ENCODE assay signal across 13 cellular contexts in the genomic region with DNA sequence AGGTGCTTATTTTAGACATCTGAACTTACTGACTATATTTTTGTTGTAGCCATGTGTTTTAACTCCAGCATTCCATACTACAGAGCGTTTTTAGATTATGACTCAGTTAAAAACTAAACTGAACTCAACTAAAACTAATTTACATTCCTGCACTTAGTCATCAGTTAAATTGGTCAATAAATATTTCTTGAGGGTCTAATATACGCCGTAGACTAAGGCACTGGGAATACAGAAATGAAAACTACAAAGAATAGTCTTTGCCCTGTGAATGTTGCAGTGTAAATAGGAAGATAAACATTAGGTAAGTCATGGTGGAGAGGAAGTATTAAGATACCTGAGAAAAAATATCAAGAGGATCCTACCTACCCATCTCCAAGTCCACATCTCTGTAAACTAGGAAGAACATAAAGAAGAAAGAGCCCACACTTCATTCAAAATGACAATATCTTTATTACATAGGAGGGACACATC. TPM values are rescaled to one million over a fixed set of nuclear protein-coding genes. Genes with fewer than 3 reads are reported as not detected.
A peak's percentile ranks its signal among the peaks of the same experiment; 100 is the strongest.
DNase-seq lines count a peak whose midpoint lies in the region; ATAC-seq, FAIRE-seq and TF ChIP-seq lines count a peak whose summit lies in the region.
"Had no signal": no experiment of that assay in that cellular context is flagged by ENCODE, and none has a peak within 500 bp of the region (broad histone marks: within the 10 kb centered on the region; RNA-seq: fewer than 3 reads in every experiment).

No MANE protein-coding gene starts in this region.

- no peaks in the 10 kb centered on the region for H4K20me1 ChIP-seq in HepG2 (ENCODE audit: insufficient read depth, low read length)

- no peaks in the 10 kb centered on the region for H3K27me3 ChIP-seq in body of pancreas
- H3K27me3 ChIP-seq in HepG2 (ENCODE audit: control insufficient read depth in 1 of 2, insufficient read depth in 2 of 2, low read length in 2 of 2): no peaks in the 10 kb centered on the region
- no peaks in the 10 kb centered on the region for H3K27me3 ChIP-seq in upper lobe of right lung

- H3K9me3 ChIP-seq in body of pancreas (no peaks in the 10 kb centered on the region), HepG2 (ENCODE audit: low read length) (no peaks in the 10 kb centered on the region), upper lobe of right lung (no peaks in the 10 kb centered on the region)

- peak; percentile 48 for ATAC-seq in body of pancreas
- peak; percentile 92 for ATAC-seq in HepG2
- ATAC-seq in upper lobe of right lung: no peak
- ATAC-seq in GM21423 (IDR thresholded peaks at IDR 0.05; ENCODE audit: unreplicated experiment): no peak
- ATAC-seq: activated T-cell treated with anti-CD3 and anti-CD28 coated beads, Interleukin-2, amount 50 U/mL, for 4 hours; T-cell had no signal

- POLR2A ChIA-PET in HepG2 (lab: Yijun Ruan, JAX): interaction anchor here (1.0 to 2.3 kb wide), 3 partner anchors 15 to 17 kb away, joined by 6 to 12 read pairs (median 11); no protein-coding TSS in a partner anchor

- no peak for FAIRE-seq in HepG2 (lab: Jason Lieb, UNC)

- TF ChIP-seq EP300 in HepG2 (IDR thresholded peaks at IDR 0.05; ENCODE audit: low read depth in 2 of 2, low read length in 2 of 2) (peak in 1 of 2 experiments; percentile 95; a peak in 2 of 4 replicates), HepG2 (CRISPR knock-in tag; IDR thresholded peaks at IDR 0.05; ENCODE audit: borderline replicate concordance) (peak; percentile 88)

- no TSS peak for BruUV-seq in HepG2 (replicated peaks; lab: Mats Ljungman, UMichigan)

- intact Hi-C loops in body of pancreas (cut with DNase I) (no loop called here), HepG2 (cut with micrococcal nuclease; ENCODE audit: unreplicated experiment) (loop anchor here (1.0 to 2.0 kb wide), 5 partner anchors 14 to 70 kb away; a partner anchor contains a TSS), upper lobe of right lung (cut with DNase I) (no loop called here)

- peaks cover 77% of the 10 kb centered on the region for H3K79me2 ChIP-seq in HepG2 (ENCODE audit: insufficient read depth, low read length)

- in situ Hi-C loops in HepG2 (cut with HindIII; ENCODE audit: extremely low pct_ligation_motif_present, low pct_unique_long_range_greater_than_20kb): no loop called here

- TF ChIP-seq POLR2A in body of pancreas (IDR thresholded peaks at IDR 0.05): no peak
- TF ChIP-seq POLR2A in HepG2 (IDR thresholded peaks at IDR 0.05; ENCODE audit: insufficient read depth in 1 of 2, low read depth in 2 of 2, low read length in 2 of 2): no peak

- WGBS in body of pancreas, 2 donors: 27 to 31% methylated on average over 3 of the region's 3 CpGs
- WGBS in HepG2 (ENCODE audit: low lambda C conversion rate): under 1% methylated on average over 3 of the region's 3 CpGs

- H3K4me2 ChIP-seq in HepG2 (ENCODE audit: low read depth, low read length): peak overlapping the region; percentile 46

- DNase-seq in NCI-H1105 treated with DMSO at 0.1 percent for 48 hours (lab: John Stamatoyannopoulos, UW) (peak; percentile 46), NCI-H1105 (lab: John Stamatoyannopoulos, UW) (no peak), body of pancreas (no peak), HepG2 (ENCODE audit: low spot score) (peak; percentile 93), upper lobe of right lung (no peak), NCI-H2107 (lab: John Stamatoyannopoulos, UW) (no peak)
- no peak for DNase-seq in stimulated activated CD4-positive, alpha-beta T cell treated with anti-CD3 and anti-CD28 coated beads, Interleukin-4, amount 100 ng/mL, for 1 hour
- DNase-seq: activated T-cell treated with anti-CD3 and anti-CD28 coated beads, Interleukin-2, amount 50 U/mL, for 4 hours; naive B cell; NCI-H2029; T-cell had no signal

- peak overlapping the region; percentile 57 for H3K9ac ChIP-seq in HepG2 (ENCODE audit: insufficient read depth, low read depth, low read length)

- no peak for TF ChIP-seq RAD21 in HepG2 (CRISPR knock-in tag; IDR thresholded peaks at IDR 0.05)

- H3K4me1 ChIP-seq in body of pancreas (peaks cover 69% of the 10 kb centered on the region), HepG2 (ENCODE audit: insufficient read depth, low read length) (peaks cover 94% of the 10 kb centered on the region), upper lobe of right lung (peaks cover 62% of the 10 kb centered on the region)

- TF ChIP-seq CTCF in body of pancreas (IDR thresholded peaks at IDR 0.05) (no peak), HepG2 (CRISPR knock-in tag; IDR thresholded peaks at IDR 0.05) (no peak), upper lobe of right lung (IDR thresholded peaks at IDR 0.05) (no peak)

- H3K36me3 ChIP-seq in body of pancreas (replicated peaks in 1 of 2; ENCODE audit: insufficient read depth in 1 of 2, low read depth in 2 of 2): no peaks in the 10 kb centered on the region
- peaks cover 9 to 32% of the 10 kb centered on the region in 2 experiments for H3K36me3 ChIP-seq in HepG2 (replicated peaks in 1 of 2; ENCODE audit: control insufficient read depth in 1 of 2, insufficient read depth in 2 of 2, low read length in 2 of 2)
- H3K36me3 ChIP-seq in upper lobe of right lung: peaks cover 14% of the 10 kb centered on the region

- H3K27ac ChIP-seq in body of pancreas (peak overlapping the region in 3 of 4 donors; percentile 33 to 51 (median 38)), HepG2 (ENCODE audit: extremely low read length, insufficient read depth, low read length) (peak overlapping the region; percentile 86), upper lobe of right lung (peak overlapping the region; percentile 43)
- H3K27ac ChIP-seq: 22Rv1 had no signal

- H3K4me3 ChIP-seq in body of pancreas: no peak overlapping the region
- H3K4me3 ChIP-seq in HepG2 (replicated peaks in 1 of 3; ENCODE audit: insufficient read depth in 1 of 3, low read depth in 2 of 3, low read length in 3 of 3): peak overlapping the region in 2 of 3 experiments; percentile 4 to 39; a peak in 1 of 6 replicates
- H3K4me3 ChIP-seq in upper lobe of right lung: no peak overlapping the region

- H2AFZ ChIP-seq in HepG2 (ENCODE audit: low read length): no peak overlapping the region

- CTCF ChIA-PET in HepG2 (lab: Yijun Ruan, JAX; ENCODE audit: low intra/inter-chr PET ratio, low total read pairs): no interaction called here

TF ChIP-seq in HepG2, 621 proteins besides CTCF, POLR2A, EP300 and RAD21 (continues in another document):
- no peak; the same call in 1 of the 2 replicates for TF ChIP-seq ELF1 (CRISPR knock-in tag; IDR thresholded peaks at IDR 0.05)
- TF ChIP-seq ZNF251 (CRISPR knock-in tag; IDR thresholded peaks at IDR 0.05): no peak
- peak; percentile 80 for TF ChIP-seq MED8 (CRISPR knock-in tag; IDR thresholded peaks at IDR 0.05; ENCODE audit: insufficient replicate concordance)
- peak; percentile 53 for TF ChIP-seq GATAD1 (CRISPR knock-in tag; IDR thresholded peaks at IDR 0.05)
- TF ChIP-seq TSC22D2 (CRISPR knock-in tag; IDR thresholded peaks at IDR 0.05; ENCODE audit: borderline replicate concordance): no peak
- TF ChIP-seq, protein P1, sequence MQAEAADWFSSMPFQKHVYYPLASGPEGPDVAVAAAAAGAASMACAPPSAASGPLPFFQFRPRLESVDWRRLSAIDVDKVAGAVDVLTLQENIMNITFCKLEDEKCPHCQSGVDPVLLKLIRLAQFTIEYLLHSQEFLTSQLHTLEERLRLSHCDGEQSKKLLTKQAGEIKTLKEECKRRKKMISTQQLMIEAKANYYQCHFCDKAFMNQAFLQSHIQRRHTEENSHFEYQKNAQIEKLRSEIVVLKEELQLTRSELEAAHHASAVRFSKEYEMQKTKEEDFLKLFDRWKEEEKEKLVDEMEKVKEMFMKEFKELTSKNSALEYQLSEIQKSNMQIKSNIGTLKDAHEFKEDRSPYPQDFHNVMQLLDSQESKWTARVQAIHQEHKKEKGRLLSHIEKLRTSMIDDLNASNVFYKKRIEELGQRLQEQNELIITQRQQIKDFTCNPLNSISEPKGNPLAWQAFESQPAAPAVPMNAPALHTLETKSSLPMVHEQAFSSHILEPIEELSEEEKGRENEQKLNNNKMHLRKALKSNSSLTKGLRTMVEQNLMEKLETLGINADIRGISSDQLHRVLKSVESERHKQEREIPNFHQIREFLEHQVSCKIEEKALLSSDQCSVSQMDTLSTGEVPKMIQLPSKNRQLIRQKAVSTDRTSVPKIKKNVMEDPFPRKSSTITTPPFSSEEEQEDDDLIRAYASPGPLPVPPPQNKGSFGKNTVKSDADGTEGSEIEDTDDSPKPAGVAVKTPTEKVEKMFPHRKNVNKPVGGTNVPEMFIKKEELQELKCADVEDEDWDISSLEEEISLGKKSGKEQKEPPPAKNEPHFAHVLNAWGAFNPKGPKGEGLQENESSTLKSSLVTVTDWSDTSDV (CRISPR knock-in tag; IDR thresholded peaks at IDR 0.05): no peak
- TF ChIP-seq MEF2D (CRISPR knock-in tag; IDR thresholded peaks at IDR 0.05): peak; percentile 57; the same call in 1 of the 2 replicates
- TF ChIP-seq TCF7L2 (IDR thresholded peaks at IDR 0.05; ENCODE audit: low read depth, low read length): 0 out of 2 replicates have a peak, but pooled peaks have one; percentile 50
- peak; percentile 33; the same call in 1 of the 2 replicates for TF ChIP-seq MAFF (IDR thresholded peaks at IDR 0.05; ENCODE audit: low read depth, low read length)

RNA-seq across cellular contexts. Expression of a gene that starts 52.7 kb away (rescaled TPM):
- total RNA-seq in body of pancreas (10 to 100 TPM; 47.5 to 50.8 TPM), HepG2 (2016; rRNA removed; fragmentation: Illumina TruSeq; extraction: Trizol) (30.8 and 48.1 TPM in 2 replicates), upper lobe of right lung (60.6 TPM)
- total RNA-seq in HepG2 (2016; cell fraction: cytosol; rRNA removed; fragmentation: Illumina TruSeq; extraction: Trizol; ENCODE audit: low read depth): 4.0 and 5.0 TPM in 2 replicates
- total RNA-seq in HepG2 (2016; cell fraction: insoluble cytoplasmic fraction; rRNA removed; fragmentation: Illumina TruSeq; extraction: Trizol): 27.9 and 48.3 TPM in 2 replicates
- 15.6 and 16.3 TPM in 2 replicates for total RNA-seq in HepG2 (2016; cell fraction: membrane; rRNA removed; fragmentation: Illumina TruSeq; extraction: Trizol)
- total RNA-seq in HepG2 (2016; cell fraction: nucleus; rRNA removed; fragmentation: Illumina TruSeq; extraction: Trizol): 50.3 and 53.0 TPM in 2 replicates
- polyA plus RNA-seq in HepG2 (2011; rRNA removed): 59.0 and 62.9 TPM in 2 replicates
- 44.6 and 63.1 TPM in 2 replicates for polyA plus RNA-seq in HepG2 (2011; cell fraction: cytosol; rRNA removed)
- 78.5 and 95.6 TPM in 2 replicates for polyA plus RNA-seq in HepG2 (2011; cell fraction: nucleus; rRNA removed)
- polyA plus RNA-seq in HepG2 (2012): 49.8 and 59.5 TPM in 2 replicates
- 0.49 and 0.73 TPM in 2 replicates for polyA plus RNA-seq in HepG2 (2016; cell fraction: cytosol; fragmentation: Illumina TruSeq; extraction: Trizol; ENCODE audit: low read depth)
- polyA plus RNA-seq in HepG2 (2016; cell fraction: insoluble cytoplasmic fraction; fragmentation: Illumina TruSeq; extraction: Trizol; ENCODE audit: low read depth): 27.4 and 31.9 TPM in 2 replicates
- polyA plus RNA-seq in HepG2 (2016; cell fraction: membrane; fragmentation: Illumina TruSeq; extraction: Trizol; ENCODE audit: low read depth): 4.4 and 4.9 TPM in 2 replicates
- 32.1 and 37.5 TPM in 2 replicates for polyA plus RNA-seq in HepG2 (2016; cell fraction: nucleus; fragmentation: Illumina TruSeq; extraction: Trizol; ENCODE audit: insufficient read depth, low read depth)
- polyA minus RNA-seq in HepG2 (2011; rRNA and poly(A)+ RNA removed; ENCODE audit: low replicate concordance): 48.4 and 211 TPM in 2 replicates
- polyA minus RNA-seq in HepG2 (2011; cell fraction: cytosol; rRNA and poly(A)+ RNA removed): 125 and 134 TPM in 2 replicates
- 274 and 278 TPM in 2 replicates for polyA minus RNA-seq in HepG2 (2011; cell fraction: nucleus; rRNA and poly(A)+ RNA removed)

Comparison
In these comparisons a context has a peak if more than half of its experiments do, and no peak if none do; other contexts are left out.
1. DNase-seq: peak in NCI-H1105 treated with DMSO at 0.1 percent for 48 hours (single experiment) and HepG2 (single experiment); none in NCI-H1105 (single experiment), body of pancreas (0 of 4), upper lobe of right lung (single experiment), NCI-H2107 (single experiment) and stimulated activated CD4-positive, alpha-beta T cell treated with anti-CD3 and anti-CD28 coated beads, Interleukin-4, amount 100 ng/mL, for 1 hour (single experiment).
2. ATAC-seq: peak in body of pancreas (single experiment) and HepG2 (single experiment); none in upper lobe of right lung (single experiment) and GM21423 (single experiment).
3. H3K4me3 ChIP-seq: peak in HepG2 (2 of 3); none in body of pancreas (0 of 2) and upper lobe of right lung (single experiment).
4. Peak in every context shown above with its lines, with median percentiles within 50 percentile points of each other: H3K27ac ChIP-seq.